In the genomic region with DNA sequence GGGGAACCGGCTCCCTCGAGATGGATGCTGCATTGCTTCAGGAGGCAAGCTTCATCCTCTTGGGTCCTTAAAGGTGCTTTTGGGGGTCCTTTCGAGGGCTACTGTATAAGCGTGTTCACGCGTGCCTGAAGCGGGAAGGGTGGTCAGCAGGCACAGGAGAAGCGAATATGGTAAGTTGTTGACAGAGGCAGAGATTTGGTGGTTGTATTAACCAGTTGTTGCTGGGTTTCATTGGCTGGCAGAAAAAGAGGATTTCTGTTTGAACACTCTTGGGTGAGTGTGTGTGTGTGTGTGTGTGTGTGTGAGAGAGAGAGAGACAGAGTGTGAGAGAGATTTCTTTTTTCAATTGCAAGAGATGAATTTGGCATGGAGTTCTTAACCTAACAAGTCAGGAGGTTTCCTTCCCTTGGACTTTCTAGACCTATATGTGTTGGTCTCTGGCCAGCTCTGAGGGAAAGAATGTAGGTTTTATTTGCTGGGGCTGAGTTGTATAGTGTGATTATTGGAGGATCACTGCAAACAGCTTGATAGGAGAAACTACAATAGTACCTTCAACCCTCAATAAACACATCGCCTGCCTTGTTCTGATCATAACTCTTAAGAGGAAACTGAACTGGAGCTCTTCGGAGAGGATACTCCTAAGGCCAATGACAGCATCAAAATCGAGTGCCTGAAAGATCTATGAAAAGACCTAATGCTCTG, we compare ENCODE assay signal across 8 cellular contexts. TPM values are rescaled to one million over a fixed set of nuclear protein-coding genes. Genes with fewer than 3 reads are reported as not detected.
A peak's percentile ranks its signal among the peaks of the same experiment; 100 is the strongest.
DNase-seq lines count a peak whose midpoint lies in the region; ATAC-seq and TF ChIP-seq lines count a peak whose summit lies in the region.

No MANE protein-coding gene starts in this region.

- ATAC-seq in HG03025 (IDR thresholded peaks at IDR 0.05; ENCODE audit: low FRiP score, unreplicated experiment) (peak; percentile 0), GM18907 (IDR thresholded peaks at IDR 0.05; ENCODE audit: unreplicated experiment) (no peak), GM18517 (IDR thresholded peaks at IDR 0.05; ENCODE audit: unreplicated experiment) (no peak)

- in situ Hi-C loops in G401 (cut with HindIII; ENCODE audit: low sequenced_read_pairs) = no loop called here

- intact Hi-C loops in sigmoid colon (cut with DNase I) = loop anchor here (2.0 kb wide), 3 partner anchors 66 to 328 kb away; partner anchors contain the start of gene MICU1

- no peaks in the 10 kb centered on the region for H3K27me3 ChIP-seq in sigmoid colon

- no peaks in the 10 kb centered on the region for H3K9me3 ChIP-seq in sigmoid colon

- H3K4me3 ChIP-seq in foreskin fibroblast (ENCODE audit: low read depth in 1 of 2, low read length in 2 of 2) = peak overlapping the region; percentile 92 to 97
- peak overlapping the region; percentile 47 to 84 (median 65) for H3K4me3 ChIP-seq in sigmoid colon

- TF ChIP-seq CTCF in VCaP (conservative IDR thresholded peaks at IDR 0.05) (no peak), foreskin fibroblast (IDR thresholded peaks at IDR 0.05; ENCODE audit: low read depth, low read length) (no peak), sigmoid colon (IDR thresholded peaks at IDR 0.05) (no peak)

- DNase-seq in G401 (ENCODE audit: low spot score) (peak; percentile 74), foreskin fibroblast (peak in 1 of 2 donors; percentile 52), sigmoid colon (no peak), islet precursor cell (no peak)

- H3K36me3 ChIP-seq in sigmoid colon = no peaks in the 10 kb centered on the region

- H3K4me1 ChIP-seq in sigmoid colon = peaks cover 0 to 34% (median 27%) of the 10 kb centered on the region in 4 donors

- H3K27ac ChIP-seq in VCaP = peak overlapping the region; percentile 81
- peak overlapping the region; percentile 84 to 89 (median 86) for H3K27ac ChIP-seq in sigmoid colon

- WGBS in sigmoid colon, 2 donors = 3 to 9% methylated on average over 11 of the region's 11 CpGs

- no peak for TF ChIP-seq POLR2A in sigmoid colon (IDR thresholded peaks at IDR 0.05)

- TF ChIP-seq EP300 in sigmoid colon (IDR thresholded peaks at IDR 0.05) = no peak

RNA-seq across cellular contexts. Expression of gene MCU, which starts 1.1 kb away (rescaled TPM):
- total RNA-seq in G401 (2014; rRNA removed; shearing (Covaris generic)) = 25.8 and 41.6 TPM in 2 replicates
- 10 to 100 TPM; 14.7 to 19.4 (median 18.2) TPM for total RNA-seq in sigmoid colon
- polyA plus RNA-seq in sigmoid colon = 10 to 100 TPM; 57.7 to 75.6 (median 70.9) TPM
